27 cellular contexts compared by ENCODE assay signal in the genomic region with DNA sequence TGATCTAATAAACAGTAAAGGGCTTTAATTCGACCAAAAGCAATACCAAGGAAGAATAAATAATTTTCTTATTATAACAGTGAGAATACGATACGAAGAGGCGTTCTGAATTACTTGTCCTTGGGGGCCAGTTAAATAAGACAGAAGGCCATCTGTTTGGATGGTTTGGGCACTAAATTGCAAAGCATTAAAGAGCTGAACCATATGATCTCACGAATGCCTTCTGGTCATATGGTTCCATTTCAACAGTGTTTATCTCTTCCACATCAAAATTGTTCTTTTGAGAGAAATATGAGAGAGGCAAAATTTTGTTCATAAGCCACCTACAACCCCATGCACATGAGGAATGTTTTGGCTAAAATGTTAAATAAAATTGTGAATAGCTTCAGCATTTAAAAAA.
"Had no signal": no experiment of that assay in that cellular context is flagged by ENCODE, and none has a peak within 500 bp of the region (broad histone marks: within the 10 kb centered on the region; RNA-seq: fewer than 3 reads in every experiment).

No MANE protein-coding gene starts in this region.

- H3K4me1 ChIP-seq: lower lobe of right lung, testis, uterus had no signal

- H3K9me3 Mint-ChIP-seq: brain; dendritic cell treated with granulocyte-macrophage colony-stimulating factor and Interleukin-4, amounts not matched to agents 40 ng/mL and 50 ng/mL, for 4 days; neural crest cell; stimulated activated naive B cell treated with anti-CD40 and anti-IgM and Interleukin-4, amounts not matched to agents 10 μg/mL and 1 μg/mL and 100 μg/mL, for 72 hours had no signal

- H3K27ac Mint-ChIP-seq: activated naive CD4-positive, alpha-beta T cell treated with anti-CD3 and anti-CD28 coated beads, Interleukin-2, amount 50 U/mL, for 72 hours; activated T-helper 17 cell treated with anti-CD3 and anti-CD28 coated beads, Interleukin-2, amount 50 U/mL, for 72 hours; dendritic cell treated with granulocyte-macrophage colony-stimulating factor and Interleukin-4, amounts not matched to agents 40 ng/mL and 50 ng/mL, for 4 days; immature natural killer cell; naive thymus-derived CD4-positive, alpha-beta T cell; stimulated activated naive B cell treated with anti-CD40 and anti-IgM and Interleukin-4, amounts not matched to agents 10 μg/mL and 1 μg/mL and 100 μg/mL, for 72 hours had no signal

- H3K4me3 ChIP-seq: hepatocyte, lower lobe of right lung, sigmoid colon, smooth muscle cell, testis, uterus had no signal

- ATAC-seq: activated naive CD4-positive, alpha-beta T cell treated with anti-CD3 and anti-CD28 coated beads, Interleukin-2, amount 50 U/mL, for 72 hours; activated T-helper 17 cell treated with anti-CD3 and anti-CD28 coated beads, Interleukin-2, amount 50 U/mL, for 72 hours; left lobe of liver; lower lobe of right lung; naive thymus-derived CD4-positive, alpha-beta T cell; stimulated activated naive B cell treated with anti-CD40 and anti-IgM and Interleukin-4, amounts not matched to agents 10 μg/mL and 1 μg/mL and 100 μg/mL, for 72 hours had no signal

- DNase-seq: activated CD4-positive, alpha-beta T cell treated with anti-CD3 and anti-CD28 coated beads for 1 hour; activated CD4-positive, alpha-beta T cell treated with anti-CD3 and anti-CD28 coated beads, Interleukin-2, amount 50 U/mL, for 1 hour; activated T-cell treated with anti-CD3 and anti-CD28 coated beads, Interleukin-2, amount 50 U/mL, for 1 hour; aorta; effector CD4-positive, alpha-beta T cell; erythroblast; foreskin fibroblast; immature natural killer cell; lower lobe of right lung; naive thymus-derived CD4-positive, alpha-beta T cell; occipital lobe; sigmoid colon; stimulated activated CD4-positive, alpha-beta T cell treated with anti-CD3 and anti-CD28 coated beads, Interleukin-15, amount 100 ng/mL, for 24 hours; stimulated activated CD8-positive, alpha-beta memory T cell treated with anti-CD3 and anti-CD28 coated beads, Interleukin-4, amount 100 ng/mL, for 48 hours; stimulated activated naive B cell treated with anti-CD40 and anti-IgM and Interleukin-4, amounts not matched to agents 10 μg/mL and 1 μg/mL and 100 μg/mL, for 72 hours; testis; trophoblast cell; uterus; WERI-Rb-1 had no signal

- H3K4me1 Mint-ChIP-seq: activated T-helper 17 cell treated with anti-CD3 and anti-CD28 coated beads, Interleukin-2, amount 50 U/mL, for 72 hours; immature natural killer cell; naive thymus-derived CD4-positive, alpha-beta T cell; neural crest cell; stimulated activated naive B cell treated with anti-CD40 and anti-IgM and Interleukin-4, amounts not matched to agents 10 μg/mL and 1 μg/mL and 100 μg/mL, for 72 hours had no signal

- H3K4me3 Mint-ChIP-seq: activated T-helper 17 cell treated with anti-CD3 and anti-CD28 coated beads, Interleukin-2, amount 50 U/mL, for 72 hours; brain; dendritic cell treated with granulocyte-macrophage colony-stimulating factor and Interleukin-4, amounts not matched to agents 40 ng/mL and 50 ng/mL, for 4 days; immature natural killer cell; naive thymus-derived CD4-positive, alpha-beta T cell; neural crest cell; stimulated activated naive B cell treated with anti-CD40 and anti-IgM and Interleukin-4, amounts not matched to agents 10 μg/mL and 1 μg/mL and 100 μg/mL, for 72 hours had no signal

- H3K27me3 ChIP-seq: hepatocyte, sigmoid colon, testis, uterus had no signal

- H3K9me3 ChIP-seq: lower lobe of right lung, sigmoid colon, testis, uterus had no signal

- H3K36me3 ChIP-seq: lower lobe of right lung, sigmoid colon, uterus, WERI-Rb-1 had no signal

- H3K27ac ChIP-seq: hepatocyte, lower lobe of right lung, sigmoid colon, testis, uterus, WERI-Rb-1 had no signal

- H3K36me3 Mint-ChIP-seq: activated naive CD4-positive, alpha-beta T cell treated with anti-CD3 and anti-CD28 coated beads, Interleukin-2, amount 50 U/mL, for 72 hours; brain; immature natural killer cell; naive thymus-derived CD4-positive, alpha-beta T cell; stimulated activated naive B cell treated with anti-CD40 and anti-IgM and Interleukin-4, amounts not matched to agents 10 μg/mL and 1 μg/mL and 100 μg/mL, for 72 hours had no signal

- H3K27me3 Mint-ChIP-seq: activated T-helper 17 cell treated with anti-CD3 and anti-CD28 coated beads, Interleukin-2, amount 50 U/mL, for 72 hours; brain; dendritic cell treated with granulocyte-macrophage colony-stimulating factor and Interleukin-4, amounts not matched to agents 40 ng/mL and 50 ng/mL, for 4 days; naive thymus-derived CD4-positive, alpha-beta T cell; stimulated activated naive B cell treated with anti-CD40 and anti-IgM and Interleukin-4, amounts not matched to agents 10 μg/mL and 1 μg/mL and 100 μg/mL, for 72 hours had no signal
